8 cellular contexts compared by ENCODE assay signal in genomic region chr5:10355071-10355889, GRCh38. TPM values are rescaled to one million over a fixed set of nuclear protein-coding genes. Genes with fewer than 3 reads are reported as not detected.
DNase-seq lines count a peak whose midpoint lies in the region; ATAC-seq, FAIRE-seq and TF ChIP-seq lines count a peak whose summit lies in the region.

No MANE protein-coding gene starts in this region.

- H3K27ac ChIP-seq in SJCRH30 (peak overlapping the region; percentile 91; the same call in 1 of the 2 replicates), endothelial cell of umbilical vein (ENCODE audit: insufficient read depth, low read depth, low read length) (peak overlapping the region; percentile 85), ovary (no peak overlapping the region)

- intact Hi-C loops in endothelial cell of umbilical vein (cut with micrococcal nuclease) = no loop called here
- intact Hi-C loops in ovary (cut with DNase I) = no loop called here

- peaks cover 67% of the 10 kb centered on the region for H3K79me2 ChIP-seq in endothelial cell of umbilical vein (ENCODE audit: control insufficient read depth, insufficient read depth, low read length)

- no peaks in the 10 kb centered on the region for H3K9me1 ChIP-seq in endothelial cell of umbilical vein (replicated peaks; ENCODE audit: control insufficient read depth, extremely low read depth, insufficient read depth, low read length)

- peak; percentile 35 for FAIRE-seq in endothelial cell of umbilical vein (lab: Jason Lieb, UNC)

- TF ChIP-seq POLR2A in endothelial cell of umbilical vein (IDR thresholded peaks at IDR 0.05; ENCODE audit: low read depth, low read length) (no peak), ovary (IDR thresholded peaks at IDR 0.05) (no peak)

- H2AFZ ChIP-seq in endothelial cell of umbilical vein (ENCODE audit: low read depth, low read length) = no peak overlapping the region

- H3K27me3 ChIP-seq in SJCRH30 = no peaks in the 10 kb centered on the region
- no peaks in the 10 kb centered on the region for H3K27me3 ChIP-seq in endothelial cell of umbilical vein (ENCODE audit: control insufficient read depth in 2 of 2, insufficient read depth in 2 of 2, low read length in 2 of 2)
- H3K27me3 ChIP-seq in ovary = no peaks in the 10 kb centered on the region

- BruUV-seq in endothelial cell of umbilical vein (replicated peaks; lab: Mats Ljungman, UMichigan) = no TSS peak

- dilution Hi-C loops in endothelial cell of umbilical vein (cut with MboI; ENCODE audit: extremely low pct_ligation_motif_present, low sequenced_read_pairs) = no loop called here

- H3K9me3 ChIP-seq in SJCRH30 (replicated peaks) = no peaks in the 10 kb centered on the region
- H3K9me3 ChIP-seq in endothelial cell of umbilical vein (replicated peaks; ENCODE audit: control insufficient read depth, insufficient read depth, low read length) = no peaks in the 10 kb centered on the region
- H3K9me3 ChIP-seq in ovary = no peaks in the 10 kb centered on the region

- H3K9ac ChIP-seq in endothelial cell of umbilical vein (replicated peaks; ENCODE audit: extremely low read depth, insufficient read depth, low read length) = peak overlapping the region; percentile 96

- DNase-seq in DMS153 treated with DMSO at 0.1 percent for 48 hours (lab: John Stamatoyannopoulos, UW; ENCODE audit: unreplicated experiment) (peak; percentile 65), DMS153 (lab: John Stamatoyannopoulos, UW) (no peak), SJCRH30 (peak in 1 of 2 experiments; percentile 19), endothelial cell of umbilical vein (ENCODE audit: low read depth, low spot score) (peak; percentile 61), ovary (no peak), ureter (ENCODE audit: low spot score) (no peak)

- 16 to 23% (median 17%) methylated on average over 16 of the region's 16 CpGs for WGBS in ovary, 3 donors

- POLR2A ChIA-PET in endothelial cell of umbilical vein (lab: Charles Lee) = no interaction called here

- H3K36me3 ChIP-seq in SJCRH30 (no peaks in the 10 kb centered on the region), endothelial cell of umbilical vein (ENCODE audit: control insufficient read depth in 2 of 2, extremely low read depth in 1 of 2, insufficient read depth in 2 of 2, low read length in 2 of 2) (no peaks in the 10 kb centered on the region), ovary (no peaks in the 10 kb centered on the region)

- H3K4me3 ChIP-seq in SJCRH30 (peak overlapping the region; percentile 88), endothelial cell of umbilical vein (replicated peaks in 1 of 3; ENCODE audit: insufficient read depth in 1 of 3, low read depth in 1 of 3, low read length in 3 of 3) (peak overlapping the region; percentile 47 to 94 (median 72)), ovary (peak overlapping the region; percentile 57)

- CTCF ChIA-PET in endothelial cell of umbilical vein (lab: Charles Lee) = interaction anchor here (1.0 to 2.4 kb wide), 3 partner anchors 9 to 71 kb away, joined by 3 to 28 read pairs (median 4); no protein-coding TSS in a partner anchor

- H4K20me1 ChIP-seq in endothelial cell of umbilical vein (replicated peaks; ENCODE audit: control insufficient read depth, extremely low read depth, insufficient read depth, low read length) = peaks cover 20% of the 10 kb centered on the region

- TF ChIP-seq CTCF in endothelial cell of umbilical vein (IDR thresholded peaks at IDR 0.05; ENCODE audit: extremely low read depth in 1 of 2, insufficient read depth in 1 of 2, low read depth in 1 of 2, low read length in 2 of 2) (no peak), ovary (IDR thresholded peaks at IDR 0.05) (no peak)

- no peaks in the 10 kb centered on the region for H3K4me1 ChIP-seq in SJCRH30
- H3K4me1 ChIP-seq in endothelial cell of umbilical vein (ENCODE audit: control insufficient read depth, extremely low read depth, insufficient read depth, low read length) = peaks cover 17% of the 10 kb centered on the region
- H3K4me1 ChIP-seq in ovary (ENCODE audit: insufficient read depth) = peaks cover 8% of the 10 kb centered on the region

- no peak for TF ChIP-seq EP300 in ovary (IDR thresholded peaks at IDR 0.05)

- peak overlapping the region; percentile 100 for H3K4me2 ChIP-seq in endothelial cell of umbilical vein (ENCODE audit: insufficient read depth, low read length)

- ATAC-seq in HG03159 (IDR thresholded peaks at IDR 0.05; ENCODE audit: unreplicated experiment) (peak; percentile 27), HG03571 (IDR thresholded peaks at IDR 0.05; ENCODE audit: unreplicated experiment) (no peak)

TF ChIP-seq in endothelial cell of umbilical vein, 7 proteins besides CTCF, POLR2A, EP300 and RAD21:
- TF ChIP-seq FOS (IDR thresholded peaks at IDR 0.05; ENCODE audit: borderline replicate concordance, insufficient read depth, low read length) (no peak), JUN (IDR thresholded peaks at IDR 0.05; ENCODE audit: borderline replicate concordance, insufficient read depth, insufficient read length, low read depth) (no peak), GATA2 (IDR thresholded peaks at IDR 0.05; ENCODE audit: insufficient read depth, insufficient read length, low read depth, low read length) (no peak), EZH2 (IDR thresholded peaks at IDR 0.05; ENCODE audit: borderline replicate concordance, low read depth, low read length, severe bottlenecking) (no peak)

RNA-seq across cellular contexts. Expression of gene MARCHF6, which starts 1.8 kb away (rescaled TPM):
- 24.5 and 31.9 TPM in 2 replicates for total RNA-seq in SJCRH30 (2014; rRNA removed; shearing (Covaris generic))
- total RNA-seq in endothelial cell of umbilical vein (105 and 108 TPM in 2 replicates), ovary (100 to 1,000 TPM in 6 of 7 donors, 10 to 100 TPM in 1; 97.9 to 225 (median 182) TPM), ureter (151 TPM)
- polyA plus RNA-seq in endothelial cell of umbilical vein (89.1 and 112 TPM in 2 replicates), ovary (10 to 100 TPM; 59.0 to 75.4 TPM)
- 39.0 and 39.1 TPM in 2 replicates for polyA plus RNA-seq in endothelial cell of umbilical vein (2011; cell fraction: cytosol; rRNA removed)
- polyA plus RNA-seq in endothelial cell of umbilical vein (2011; cell fraction: nucleus; rRNA removed) = 294 and 326 TPM in 2 replicates
- 95.9 and 98.6 TPM in 2 replicates for polyA plus RNA-seq in endothelial cell of umbilical vein (2012)
- 370 and 490 TPM in 2 replicates for polyA minus RNA-seq in endothelial cell of umbilical vein
- polyA minus RNA-seq in endothelial cell of umbilical vein (2011; cell fraction: cytosol; rRNA and poly(A)+ RNA removed) = 222 TPM
- 128 and 163 TPM in 2 replicates for polyA minus RNA-seq in endothelial cell of umbilical vein (2011; cell fraction: nucleus; rRNA and poly(A)+ RNA removed)

RNA-seq across cellular contexts. Expression of gene CMBL, which starts 47.6 kb away (rescaled TPM):
- not detected in 2 replicates for total RNA-seq in SJCRH30 (2014; rRNA removed; shearing (Covaris generic))
- total RNA-seq in endothelial cell of umbilical vein (14.3 and 15.9 TPM in 2 replicates), ovary (10 to 100 TPM in 5 of 7 donors, 1 to 10 TPM in 2; 7.3 to 56.9 (median 43.2) TPM), ureter (20.7 TPM)
- polyA plus RNA-seq in endothelial cell of umbilical vein (19.8 and 23.9 TPM in 2 replicates), ovary (10 to 100 TPM; 33.0 to 69.0 TPM)
- 23.4 and 25.2 TPM in 2 replicates for polyA plus RNA-seq in endothelial cell of umbilical vein (2011; cell fraction: cytosol; rRNA removed)
- 4.5 and 5.3 TPM in 2 replicates for polyA plus RNA-seq in endothelial cell of umbilical vein (2011; cell fraction: nucleus; rRNA removed)
- 25.0 and 26.1 TPM in 2 replicates for polyA plus RNA-seq in endothelial cell of umbilical vein (2012)
- 19.0 and 25.3 TPM in 2 replicates for polyA minus RNA-seq in endothelial cell of umbilical vein
- 138 TPM for polyA minus RNA-seq in endothelial cell of umbilical vein (2011; cell fraction: cytosol; rRNA and poly(A)+ RNA removed)
- polyA minus RNA-seq in endothelial cell of umbilical vein (2011; cell fraction: nucleus; rRNA and poly(A)+ RNA removed) = 2.9 and 5.7 TPM in 2 replicates

Comparison
In these comparisons a context has a peak if more than half of its experiments do, and no peak if none do; other contexts are left out.
1. DNase-seq: peak in DMS153 treated with DMSO at 0.1 percent for 48 hours (single experiment) and endothelial cell of umbilical vein (single experiment); none in DMS153 (single experiment), ovary (0 of 5) and ureter (single experiment).
2. H3K27ac ChIP-seq: peak in SJCRH30 (single experiment) and endothelial cell of umbilical vein (single experiment); none in ovary (0 of 2).
3. Peak in every context shown above with its lines, with median percentiles within 50 percentile points of each other: H3K4me3 ChIP-seq.